8 cellular contexts compared by ENCODE assay signal in genomic region chr1:11642418-11643017, GRCh38. TPM values are rescaled to one million over a fixed set of nuclear protein-coding genes. Genes with fewer than 3 reads are reported as not detected.
DNase-seq lines count a peak whose midpoint lies in the region; ATAC-seq and TF ChIP-seq lines count a peak whose summit lies in the region.
"Not testable (repeated sequence)": the region's sequence is repeated elsewhere in the genome, so short reads cannot be mapped to it uniquely, and the experiment has no call there.

No MANE protein-coding gene starts in this region.

- H3K4me1 Mint-ChIP-seq in activated T-cell treated with anti-CD3 and anti-CD28 coated beads, Interleukin-2, amount 50 U/mL, for 72 hours (ENCODE audit: low read depth); endothelial cell (ENCODE audit: unreplicated experiment): not testable (repeated sequence)

- intact Hi-C loops in lower leg skin (cut with DNase I; ENCODE audit: low total_unique reads), result loop anchor here (2.0 kb wide), 1 partner anchor 400 kb away; no protein-coding TSS in a partner anchor

- TF ChIP-seq CTCF in AG04450 (IDR thresholded peaks at IDR 0.05; ENCODE audit: low read depth, low read length) (peak; percentile 97), GM13977 (IDR thresholded peaks at IDR 0.05; ENCODE audit: extremely low read depth, insufficient read depth, missing control alignments) (peak; percentile 93), endothelial cell (IDR thresholded peaks at IDR 0.05; ENCODE audit: unreplicated experiment) (peak; percentile 89), lower leg skin (IDR thresholded peaks at IDR 0.05) (peak in 2 of 3 donors; percentile 25 to 62)

- peaks cover 15% of the 10 kb centered on the region for H3K27me3 ChIP-seq in AG04450 (ENCODE audit: control insufficient read depth, insufficient read depth, low read length)

- H3K9me3 Mint-ChIP-seq in activated T-cell treated with anti-CD3 and anti-CD28 coated beads, Interleukin-2, amount 50 U/mL, for 72 hours; endothelial cell (ENCODE audit: unreplicated experiment): not testable (repeated sequence)

- POLR2A ChIA-PET in AG04450 (lab: Yijun Ruan, JAX), result not testable (repeated sequence)

- CTCF ChIA-PET in AG04450 (lab: Charles Lee), result interaction anchor here (0.6 to 10.6 kb wide), 17 partner anchors 9 to 605 kb away, joined by 3 to 283 read pairs (median 4); no protein-coding TSS in a partner anchor

- not testable (repeated sequence) for H3K4me3 Mint-ChIP-seq in activated T-cell treated with anti-CD3 and anti-CD28 coated beads, Interleukin-2, amount 50 U/mL, for 72 hours; endothelial cell (ENCODE audit: unreplicated experiment)

- H3K27ac Mint-ChIP-seq in activated T-cell treated with anti-CD3 and anti-CD28 coated beads, Interleukin-2, amount 50 U/mL, for 72 hours; endothelial cell (ENCODE audit: unreplicated experiment): not testable (repeated sequence)

- not testable (repeated sequence) for H3K27me3 Mint-ChIP-seq in activated T-cell treated with anti-CD3 and anti-CD28 coated beads, Interleukin-2, amount 50 U/mL, for 72 hours (ENCODE audit: low read depth); endothelial cell (ENCODE audit: unreplicated experiment)

- ATAC-seq in activated T-cell treated with anti-CD3 and anti-CD28 coated beads, Interleukin-2, amount 50 U/mL, for 72 hours (replicated peaks in 1 of 2), result peak; percentile 71

- DNase-seq in AG04450 (ENCODE audit: low read depth, low spot score), result peak; percentile 13
- peak; percentile 87 for DNase-seq in GM13977 (ENCODE audit: low spot score)
- DNase-seq in NCI-H146 (lab: John Stamatoyannopoulos, UW), result peak; percentile 47
- peak; percentile 28 for DNase-seq in SK-N-MC (ENCODE audit: low read depth, low spot score)
- peak; percentile 68 to 71 for DNase-seq in activated T-cell treated with anti-CD3 and anti-CD28 coated beads, Interleukin-2, amount 50 U/mL, for 72 hours
- peak; percentile 75 for DNase-seq in endothelial cell (ENCODE audit: low spot score)
- peak; percentile 72 to 92 for DNase-seq in lower leg skin (ENCODE audit: low spot score in 2 of 2)
- DNase-seq in stimulated activated CD4-positive, alpha-beta T cell treated with anti-CD3 and anti-CD28 coated beads, Interleukin-1b, Interleukin-23, amount 100 ng/mL, for 48 hours, result peak; percentile 61

- not testable (repeated sequence) for H3K36me3 ChIP-seq in SK-N-MC (ENCODE audit: insufficient read depth, low read length)

- H3K9ac ChIP-seq in SK-N-MC (ENCODE audit: insufficient read length), result not testable (repeated sequence)

- H3K4me3 ChIP-seq in AG04450 (ENCODE audit: low read depth, low read length); SK-N-MC; lower leg skin (ENCODE audit: low read depth, poor library complexity, severe bottlenecking): not testable (repeated sequence)

- not testable (repeated sequence) for TF ChIP-seq POLR2A in lower leg skin (IDR thresholded peaks at IDR 0.05)

- not testable (repeated sequence) for H3K27ac ChIP-seq in AG04450 (ENCODE audit: low read depth, low read length); SK-N-MC

- not testable (repeated sequence) for H3K9me3 ChIP-seq in AG04450 (ENCODE audit: control insufficient read depth, insufficient read depth, low read length); SK-N-MC (ENCODE audit: low read depth, low read length)

- H3K36me3 Mint-ChIP-seq in activated T-cell treated with anti-CD3 and anti-CD28 coated beads, Interleukin-2, amount 50 U/mL, for 72 hours (ENCODE audit: insufficient read depth in 2 of 2); endothelial cell (ENCODE audit: low read depth, unreplicated experiment): not testable (repeated sequence)

- in situ Hi-C loops in GM13977 (cut with MboI; ENCODE audit: low pct_unique_long_range_greater_than_20kb, low sequenced_read_pairs, unreplicated experiment), result loop anchor here (25.0 kb wide), 2 partner anchors 305 to 605 kb away; partner anchors contain the start of gene MASP2

- WGBS in lower leg skin, 2 donors, result 53 to 55% methylated on average over 18 of the region's 18 CpGs

RNA-seq across cellular contexts. Expression of gene FBXO2, which starts 11.7 kb away (rescaled TPM):
- 1.3 and 1.5 TPM in 2 replicates for polyA plus RNA-seq in AG04450 (2011; rRNA removed)
- polyA minus RNA-seq in AG04450 (2011; rRNA and poly(A)+ RNA removed), result 0.39 and 1.0 TPM in 2 replicates
- 1 to 10 TPM; 1.9 to 3.9 TPM for total RNA-seq in activated T-cell treated with anti-CD3 and anti-CD28 coated beads, Interleukin-2, amount 50 U/mL, for 72 hours
- total RNA-seq in endothelial cell (ENCODE audit: unreplicated experiment) (1.6 TPM), lower leg skin (10 to 100 TPM in 3 of 4 donors, 1 to 10 TPM in 1; 9.1 to 19.5 (median 14.9) TPM)

RNA-seq across cellular contexts. Expression of gene FBXO44, which starts 12.2 kb away (rescaled TPM):
- polyA plus RNA-seq in AG04450 (2011; rRNA removed), result 12.3 and 14.8 TPM in 2 replicates
- polyA minus RNA-seq in AG04450 (2011; rRNA and poly(A)+ RNA removed), result 9.8 and 12.7 TPM in 2 replicates
- total RNA-seq in activated T-cell treated with anti-CD3 and anti-CD28 coated beads, Interleukin-2, amount 50 U/mL, for 72 hours, result 10 to 100 TPM; 24.8 to 30.3 TPM
- 10.2 TPM for total RNA-seq in endothelial cell (ENCODE audit: unreplicated experiment)
- 10 to 100 TPM; 25.0 to 32.3 (median 27.0) TPM for total RNA-seq in lower leg skin

RNA-seq across cellular contexts. Expression of gene FBXO6, which starts 21.5 kb away (rescaled TPM):
- polyA plus RNA-seq in AG04450 (2011; rRNA removed), result 6.9 and 8.0 TPM in 2 replicates
- polyA minus RNA-seq in AG04450 (2011; rRNA and poly(A)+ RNA removed), result 4.1 and 6.7 TPM in 2 replicates
- total RNA-seq in activated T-cell treated with anti-CD3 and anti-CD28 coated beads, Interleukin-2, amount 50 U/mL, for 72 hours, result 10 to 100 TPM; 10.9 to 11.3 TPM
- 1.1 TPM for total RNA-seq in endothelial cell (ENCODE audit: unreplicated experiment)
- total RNA-seq in lower leg skin, result 10 to 100 TPM; 14.1 to 18.8 (median 16.7) TPM

RNA-seq across cellular contexts. Expression of gene MAD2L2, which starts 38.4 kb away (rescaled TPM):
- polyA plus RNA-seq in AG04450 (2011; rRNA removed), result 34.9 and 41.7 TPM in 2 replicates
- polyA minus RNA-seq in AG04450 (2011; rRNA and poly(A)+ RNA removed), result 29.8 and 39.7 TPM in 2 replicates
- total RNA-seq in activated T-cell treated with anti-CD3 and anti-CD28 coated beads, Interleukin-2, amount 50 U/mL, for 72 hours, result 10 to 100 TPM; 76.5 to 78.7 TPM
- total RNA-seq in endothelial cell (ENCODE audit: unreplicated experiment), result 28.0 TPM
- total RNA-seq in lower leg skin, result 10 to 100 TPM; 22.7 to 40.0 (median 32.5) TPM

RNA-seq across cellular contexts. Expression of gene DRAXIN, which starts 49.0 kb away (rescaled TPM):
- polyA plus RNA-seq in AG04450 (2011; rRNA removed), result 0.04 and 0.05 TPM in 2 replicates
- 0.04 and 0.05 TPM in 2 replicates for polyA minus RNA-seq in AG04450 (2011; rRNA and poly(A)+ RNA removed)
- total RNA-seq in activated T-cell treated with anti-CD3 and anti-CD28 coated beads, Interleukin-2, amount 50 U/mL, for 72 hours, result under 1 TPM; 0.12 to 0.30 TPM
- total RNA-seq in endothelial cell (ENCODE audit: unreplicated experiment) (0.46 TPM), lower leg skin (under 1 TPM in 3 of 4 donors, not detected in 1; 0.15 to 0.52 (median 0.36) TPM)

Comparison
In these comparisons a context has a peak if more than half of its experiments do, and no peak if none do; other contexts are left out.
1. DNase-seq: peak in every context shown above with its lines; median percentile 87 in GM13977; 82 in lower leg skin; 75 in endothelial cell; 70 in activated T-cell treated with anti-CD3 and anti-CD28 coated beads, Interleukin-2, amount 50 U/mL, for 72 hours; 61 in stimulated activated CD4-positive, alpha-beta T cell treated with anti-CD3 and anti-CD28 coated beads, Interleukin-1b, Interleukin-23, amount 100 ng/mL, for 48 hours; 47 in NCI-H146; 28 in SK-N-MC; 13 in AG04450.
2. CTCF ChIP-seq: peak in every context shown above with its lines; median percentile 97 in AG04450; 93 in GM13977; 89 in endothelial cell; 44 in lower leg skin.